Comparison of ENCODE assay signal across 21 cellular contexts in the genomic region with DNA sequence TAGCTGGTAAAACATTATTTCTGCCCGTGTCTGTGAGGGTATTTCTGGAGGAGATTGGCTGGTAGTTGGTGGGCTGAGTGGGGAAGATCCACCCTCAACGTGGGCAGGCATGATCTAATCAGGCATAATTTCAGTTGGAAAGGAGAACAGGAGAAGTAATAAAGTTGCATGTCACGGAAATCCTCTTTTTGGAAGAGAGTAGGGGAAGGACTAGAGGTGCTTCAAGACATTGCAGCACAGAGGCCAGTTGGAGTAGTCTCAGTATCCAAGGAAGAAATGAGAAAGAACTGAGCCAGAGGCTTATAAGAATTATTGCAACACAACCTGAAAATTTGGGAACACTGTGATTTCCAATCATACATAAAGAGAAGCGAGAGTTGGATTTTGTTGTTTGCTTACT.
DNase-seq lines count a peak whose midpoint lies in the region; ATAC-seq and TF ChIP-seq lines count a peak whose summit lies in the region.
"Had no signal": no experiment of that assay in that cellular context is flagged by ENCODE, and none has a peak within 500 bp of the region (broad histone marks: within the 10 kb centered on the region; RNA-seq: fewer than 3 reads in every experiment).

No MANE protein-coding gene starts in this region.

- H3F3A ChIP-seq in GM23338 (replicated peaks; ENCODE audit: low read depth) = no peaks in the 10 kb centered on the region
- H3F3A ChIP-seq in neural progenitor cell (ENCODE audit: low read depth) = no peaks in the 10 kb centered on the region

- no peaks in the 10 kb centered on the region for H3K9me2 ChIP-seq in GM23338 (ENCODE audit: insufficient read depth)

- WGBS in endodermal cell (ENCODE audit: insufficient coverage in 1 of 2, insufficient read length in 1 of 2), 2 experiments = 76% methylated on average over 2 to 4 of the region's 4 CpGs

- no peaks in the 10 kb centered on the region for H3K9me3 Mint-ChIP-seq in GM23338
- H3K9me3 Mint-ChIP-seq in endodermal cell = no peaks in the 10 kb centered on the region
- H3K9me3 Mint-ChIP-seq in neural progenitor cell = no peaks in the 10 kb centered on the region
- H3K9me3 Mint-ChIP-seq: CD4-positive, alpha-beta T cell; CD8-positive, alpha-beta T cell had no signal

- ATAC-seq in GM23338 (peak; percentile 53), HG02763 (IDR thresholded peaks at IDR 0.05; ENCODE audit: unreplicated experiment) (no peak)
- ATAC-seq in stimulated activated naive CD8-positive, alpha-beta T cell treated with anti-CD3 and anti-CD28 coated beads, Interleukin-15, Interleukin-2, amounts not matched to agents 100 U/mL and 50 U/mL, for 24 hours = no peak
- ATAC-seq: A549; CD8-positive, alpha-beta T cell had no signal

- H3K4me2 ChIP-seq in GM23338 (no peak overlapping the region), neural progenitor cell (no peak overlapping the region)
- H3K4me2 ChIP-seq: A549; BLaER1 treated with 17β-estradiol and CSF1 and Interleukin-3, amounts not matched to agents 10 nM and 100 nM had no signal

- H4K20me1 ChIP-seq in GM23338 (replicated peaks; ENCODE audit: insufficient read depth) = no peaks in the 10 kb centered on the region
- no peaks in the 10 kb centered on the region for H4K20me1 ChIP-seq in neural progenitor cell (ENCODE audit: low read depth)
- H4K20me1 ChIP-seq: BLaER1 treated with 17β-estradiol and CSF1 and Interleukin-3, amounts not matched to agents 10 nM and 100 nM had no signal

- H3K4me3 Mint-ChIP-seq in GM23338 (no peak overlapping the region), endodermal cell (no peak overlapping the region), neural progenitor cell (no peak overlapping the region)
- H3K4me3 Mint-ChIP-seq: B cell; CD4-positive, alpha-beta T cell; CD8-positive, alpha-beta T cell had no signal

- H3K27me3 Mint-ChIP-seq in GM23338 (ENCODE audit: insufficient read depth, low read depth, poor library complexity) (no peaks in the 10 kb centered on the region), endodermal cell (ENCODE audit: insufficient read depth) (peaks cover 2% of the 10 kb centered on the region), neural progenitor cell (ENCODE audit: insufficient read depth, low read depth) (no peaks in the 10 kb centered on the region)
- H3K27me3 Mint-ChIP-seq: B cell; CD4-positive, alpha-beta T cell had no signal

- peak; percentile 33 for DNase-seq in GM23338 (ENCODE audit: low spot score)
- DNase-seq in OCI-M1 (lab: John Stamatoyannopoulos, UW) = peak; percentile 67
- no peak for DNase-seq in endodermal cell
- DNase-seq in neural progenitor cell (ENCODE audit: low spot score) = no peak
- no peak for DNase-seq in stimulated activated naive CD8-positive, alpha-beta T cell treated with anti-CD3 and anti-CD28 coated beads, Interleukin-15, Interleukin-2, amounts not matched to agents 100 U/mL and 50 U/mL, for 24 hours
- DNase-seq in activated CD4-positive, CD25-positive, alpha-beta regulatory T cell (lab: John Stamatoyannopoulos, UW) = no peak
- DNase-seq: AML-193; Caco-2; Calu3; CD4-positive, alpha-beta T cell; CD8-positive, alpha-beta T cell; DMS79; DND-41; EL; GF-D8 had no signal

- no peaks in the 10 kb centered on the region for H3K4me1 Mint-ChIP-seq in GM23338
- no peaks in the 10 kb centered on the region for H3K4me1 Mint-ChIP-seq in endodermal cell
- H3K4me1 Mint-ChIP-seq in neural progenitor cell = peaks cover 9% of the 10 kb centered on the region
- H3K4me1 Mint-ChIP-seq: B cell had no signal

- no peak overlapping the region for H3K27ac Mint-ChIP-seq in GM23338
- H3K27ac Mint-ChIP-seq in endodermal cell = no peak overlapping the region
- no peak overlapping the region for H3K27ac Mint-ChIP-seq in neural progenitor cell
- H3K27ac Mint-ChIP-seq: B cell; CD4-positive, alpha-beta T cell; CD8-positive, alpha-beta T cell had no signal

- H3K36me3 ChIP-seq in GM23338 (ENCODE audit: insufficient read depth) (no peaks in the 10 kb centered on the region), endodermal cell (ENCODE audit: control insufficient read depth, insufficient read depth, low read length) (no peaks in the 10 kb centered on the region), neural progenitor cell (no peaks in the 10 kb centered on the region)
- H3K36me3 ChIP-seq: BLaER1 treated with 17β-estradiol and CSF1 and Interleukin-3, amounts not matched to agents 10 nM and 100 nM had no signal

- H3K36me3 Mint-ChIP-seq in GM23338 (ENCODE audit: low read depth) (no peaks in the 10 kb centered on the region), endodermal cell (ENCODE audit: low read depth) (no peaks in the 10 kb centered on the region), neural progenitor cell (no peaks in the 10 kb centered on the region)
- H3K36me3 Mint-ChIP-seq: CD8-positive, alpha-beta T cell had no signal

- H3K27me3 ChIP-seq in GM23338 (ENCODE audit: insufficient read depth) (no peaks in the 10 kb centered on the region), endodermal cell (ENCODE audit: control insufficient read depth, insufficient read depth, low read length, poor library complexity, severe bottlenecking) (no peaks in the 10 kb centered on the region), neural progenitor cell (no peaks in the 10 kb centered on the region)
- H3K27me3 ChIP-seq: BLaER1 treated with 17β-estradiol and CSF1 and Interleukin-3, amounts not matched to agents 10 nM and 100 nM had no signal

- H3K79me2 ChIP-seq in GM23338 (replicated peaks; ENCODE audit: insufficient read depth) = no peaks in the 10 kb centered on the region
- H3K79me2 ChIP-seq in neural progenitor cell (ENCODE audit: low read depth) = no peaks in the 10 kb centered on the region

- TF ChIP-seq CTCF in GM23338 (conservative IDR thresholded peaks at IDR 0.05; ENCODE audit: low read depth in 2 of 2) (peak in 1 of 2 experiments; percentile 14; a peak in 1 of 4 replicates), endodermal cell (conservative IDR thresholded peaks at IDR 0.05) (peak; percentile 60), neural progenitor cell (IDR thresholded peaks at IDR 0.05) (no peak)

- H3K9ac ChIP-seq in endodermal cell (ENCODE audit: extremely low read depth, low read length, poor library complexity, severe bottlenecking) (no peak overlapping the region), neural progenitor cell (no peak overlapping the region)
- H3K9ac ChIP-seq: BLaER1 treated with 17β-estradiol and CSF1 and Interleukin-3, amounts not matched to agents 10 nM and 100 nM had no signal

- no peaks in the 10 kb centered on the region for H3K9me3 ChIP-seq in endodermal cell (ENCODE audit: control insufficient read depth, low read length)
- H3K9me3 ChIP-seq in neural progenitor cell (ENCODE audit: low read depth) = no peaks in the 10 kb centered on the region
- H3K9me3 ChIP-seq: A549; BLaER1 treated with 17β-estradiol and CSF1 and Interleukin-3, amounts not matched to agents 10 nM and 100 nM; Caco-2 had no signal

- no peak overlapping the region for H3K4me3 ChIP-seq in GM23338
- no peak overlapping the region for H3K4me3 ChIP-seq in endodermal cell (ENCODE audit: low read length)
- H3K4me3 ChIP-seq in neural progenitor cell = no peak overlapping the region
- H3K4me3 ChIP-seq: A549; BLaER1 treated with 17β-estradiol and CSF1 and Interleukin-3, amounts not matched to agents 10 nM and 100 nM had no signal

- no peak overlapping the region for H2AFZ ChIP-seq in GM23338
- peak overlapping the region; percentile 71 for H2AFZ ChIP-seq in neural progenitor cell (replicated peaks)

- H3K4me1 ChIP-seq in GM23338 (ENCODE audit: insufficient read depth) (no peaks in the 10 kb centered on the region), endodermal cell (ENCODE audit: control insufficient read depth, insufficient read depth, low read length) (no peaks in the 10 kb centered on the region), neural progenitor cell (no peaks in the 10 kb centered on the region)
- H3K4me1 ChIP-seq: A549; BLaER1 treated with 17β-estradiol and CSF1 and Interleukin-3, amounts not matched to agents 10 nM and 100 nM; Caco-2 had no signal

- H3K27ac ChIP-seq in GM23338 (ENCODE audit: low read depth) (no peak overlapping the region), endodermal cell (ENCODE audit: low read depth, low read length) (no peak overlapping the region), neural progenitor cell (no peak overlapping the region)
- H3K27ac ChIP-seq: 22Rv1; A549; BLaER1 treated with 17β-estradiol and CSF1 and Interleukin-3, amounts not matched to agents 10 nM and 100 nM; C4-2B had no signal

TF ChIP-seq in GM23338, 12 proteins besides CTCF, POLR2A, EP300 and RAD21:
- no peak for TF ChIP-seq JUNB (IDR thresholded peaks at IDR 0.05; ENCODE audit: unreplicated experiment)

Comparison
In these comparisons a context has a peak if more than half of its experiments do, and no peak if none do; other contexts are left out.
1. DNase-seq: peak in GM23338 (single experiment) and OCI-M1 (single experiment); none in endodermal cell (single experiment), neural progenitor cell (single experiment), stimulated activated naive CD8-positive, alpha-beta T cell treated with anti-CD3 and anti-CD28 coated beads, Interleukin-15, Interleukin-2, amounts not matched to agents 100 U/mL and 50 U/mL, for 24 hours (single experiment) and activated CD4-positive, CD25-positive, alpha-beta regulatory T cell (0 of 4).